In the genomic region with DNA sequence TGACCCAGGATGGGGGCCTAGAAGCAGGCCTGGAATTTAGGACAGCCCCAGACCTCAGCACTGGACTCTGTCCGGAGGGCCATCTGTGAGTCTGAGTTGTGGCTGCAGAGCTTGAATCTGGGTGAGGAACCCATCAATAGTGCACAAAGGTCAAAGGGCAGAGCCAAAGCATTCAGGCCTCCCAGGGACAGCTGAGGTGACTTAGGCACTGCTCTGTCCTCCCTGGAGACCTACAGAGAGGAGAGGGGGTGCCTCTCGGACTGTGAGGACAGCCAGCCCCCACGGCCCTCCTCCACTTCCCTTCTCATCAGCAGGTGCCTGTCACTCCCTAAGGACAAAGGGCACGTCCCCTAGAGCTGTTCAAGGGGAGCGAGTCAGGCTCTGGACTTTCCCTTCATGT, we compare ENCODE assay signal across 1 cellular context.
TF ChIP-seq lines count a peak whose summit lies in the region.

No MANE protein-coding gene starts in this region.

TF ChIP-seq in HCT116, 20 proteins besides CTCF, POLR2A, EP300 and RAD21:
- no peak for TF ChIP-seq SIN3A (IDR thresholded peaks at IDR 0.05; ENCODE audit: low read depth)
- no peak for TF ChIP-seq EGR1 (IDR thresholded peaks at IDR 0.05; ENCODE audit: low read depth)
- TF ChIP-seq JUND (IDR thresholded peaks at IDR 0.05), result no peak
- no peak for TF ChIP-seq CEBPB (IDR thresholded peaks at IDR 0.05; ENCODE audit: low read depth)
